ENCODE assay signal across 8 cellular contexts in the genomic region with DNA sequence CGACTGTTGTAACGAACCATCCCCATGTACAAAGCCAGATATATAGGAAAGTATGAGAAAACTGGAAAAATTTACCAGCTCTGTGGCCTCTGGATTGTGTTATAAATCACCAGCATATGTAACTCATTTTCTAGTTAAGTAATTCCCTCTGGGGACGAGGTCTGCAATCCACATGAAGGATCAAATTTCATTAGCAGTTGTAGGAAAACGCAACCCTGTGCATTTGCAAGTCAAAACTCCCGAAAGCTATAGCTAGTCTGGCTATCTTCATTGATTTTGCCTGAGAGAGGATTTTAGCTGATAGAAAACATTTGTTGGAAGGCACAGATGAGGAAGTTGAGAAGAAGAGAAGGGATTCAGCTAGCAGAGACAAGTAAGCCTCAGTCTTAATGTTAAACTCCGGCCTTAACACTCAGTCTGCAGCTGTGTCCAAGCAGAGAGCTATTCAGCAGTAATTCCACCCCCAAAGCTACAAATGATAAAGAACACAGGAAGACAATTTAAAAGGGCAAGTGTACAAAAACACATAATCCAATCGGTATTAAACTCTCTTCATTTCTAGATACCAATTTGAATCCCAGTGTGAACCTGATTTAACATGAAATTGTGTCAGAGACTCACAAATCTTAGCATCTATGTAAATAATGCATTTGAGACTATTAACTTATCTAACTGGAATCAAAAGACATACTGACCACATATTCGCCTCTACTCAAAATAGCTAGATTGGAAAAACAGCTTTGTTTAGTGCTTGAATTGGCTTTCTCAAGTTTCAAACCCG. TPM values are rescaled to one million over a fixed set of nuclear protein-coding genes. Genes with fewer than 3 reads are reported as not detected.
DNase-seq lines count a peak whose midpoint lies in the region; ATAC-seq lines count a peak whose summit lies in the region.

No MANE protein-coding gene starts in this region.

- no peak for ATAC-seq in GM21723 (IDR thresholded peaks at IDR 0.05; ENCODE audit: unreplicated experiment)

- DNase-seq in ELR (ENCODE audit: low read depth) (peak; percentile 83), KBM-7 (peak; percentile 60), SK-MEL-5 (ENCODE audit: low read depth, low spot score) (peak; percentile 62), glomerular visceral epithelial cell (ENCODE audit: extremely low spot score) (peak; percentile 61), skeletal muscle cell (ENCODE audit: low read depth) (peak; percentile 90), HUDEP-2 (lab: John Stamatoyannopoulos, UW; ENCODE audit: unreplicated experiment in 76 of 76) (no peak)
- DNase-seq in stimulated activated CD4-positive, alpha-beta T cell treated with anti-CD3 and anti-CD28 coated beads, Interleukin-2, amount 100 ng/mL, for 24 hours: no peak

- peak overlapping the region; percentile 66 for H3K4me3 ChIP-seq in skeletal muscle cell (ENCODE audit: low read depth, low read length)

- in situ Hi-C loops in KBM-7 (cut with MboI; ENCODE audit: low pct_unique_long_range_greater_than_20kb, low sequenced_read_pairs) (no loop called here), SK-MEL-5 (cut with HindIII; ENCODE audit: low pct_unique_long_range_greater_than_20kb, low sequenced_read_pairs) (no loop called here)

RNA-seq across cellular contexts. Expression of a gene that starts 54.2 kb away (rescaled TPM):
- total RNA-seq in SK-MEL-5 (2014; rRNA removed; shearing (Covaris generic)): 15.2 and 29.0 TPM in 2 replicates
- polyA plus RNA-seq in SK-MEL-5 (2015; cell fraction: cytosol; rRNA removed): 25.2 and 41.6 TPM in 2 replicates
- polyA plus RNA-seq in SK-MEL-5 (2015; cell fraction: nucleus; rRNA removed): 50.6 and 79.4 TPM in 2 replicates

Comparison
In these comparisons a context has a peak if more than half of its experiments do, and no peak if none do; other contexts are left out.
1. DNase-seq: peak in ELR (single experiment), KBM-7 (single experiment), SK-MEL-5 (single experiment), glomerular visceral epithelial cell (single experiment) and skeletal muscle cell (single experiment); none in stimulated activated CD4-positive, alpha-beta T cell treated with anti-CD3 and anti-CD28 coated beads, Interleukin-2, amount 100 ng/mL, for 24 hours (0 of 2) and HUDEP-2 (0 of 76).